1 cellular context compared by ENCODE assay signal in the genomic region with DNA sequence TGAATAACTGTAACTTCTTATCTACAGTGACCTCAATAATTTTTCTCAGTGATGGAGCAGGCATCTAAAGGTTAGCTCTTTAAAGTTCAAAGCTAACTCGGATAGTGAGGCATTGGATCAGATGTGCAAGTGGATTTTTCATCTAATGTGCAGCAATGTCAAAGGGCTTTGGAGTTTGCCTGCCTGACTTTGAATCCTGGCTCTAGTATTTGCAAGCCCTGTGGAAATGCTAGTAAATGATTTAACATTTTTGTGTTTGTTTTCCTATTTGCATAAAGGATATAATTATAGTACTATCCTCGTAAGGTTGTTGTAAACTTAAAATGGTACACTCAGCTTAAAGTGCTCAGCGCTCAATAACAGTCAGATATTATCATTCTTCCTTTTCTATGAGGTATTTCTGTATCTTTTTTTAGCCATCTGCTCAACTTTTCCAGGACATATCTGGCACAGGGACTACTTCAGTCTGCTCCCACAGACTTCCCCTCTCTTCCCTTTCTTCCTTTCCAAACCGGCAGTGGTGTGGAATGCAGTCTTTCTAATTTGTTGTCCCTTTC.
TF ChIP-seq lines count a peak whose summit lies in the region.

No MANE protein-coding gene starts in this region.

TF ChIP-seq in HepG2, 621 proteins besides CTCF, POLR2A, EP300 and RAD21 (continued from another document and continues in another):
- TF ChIP-seq, protein P1, sequence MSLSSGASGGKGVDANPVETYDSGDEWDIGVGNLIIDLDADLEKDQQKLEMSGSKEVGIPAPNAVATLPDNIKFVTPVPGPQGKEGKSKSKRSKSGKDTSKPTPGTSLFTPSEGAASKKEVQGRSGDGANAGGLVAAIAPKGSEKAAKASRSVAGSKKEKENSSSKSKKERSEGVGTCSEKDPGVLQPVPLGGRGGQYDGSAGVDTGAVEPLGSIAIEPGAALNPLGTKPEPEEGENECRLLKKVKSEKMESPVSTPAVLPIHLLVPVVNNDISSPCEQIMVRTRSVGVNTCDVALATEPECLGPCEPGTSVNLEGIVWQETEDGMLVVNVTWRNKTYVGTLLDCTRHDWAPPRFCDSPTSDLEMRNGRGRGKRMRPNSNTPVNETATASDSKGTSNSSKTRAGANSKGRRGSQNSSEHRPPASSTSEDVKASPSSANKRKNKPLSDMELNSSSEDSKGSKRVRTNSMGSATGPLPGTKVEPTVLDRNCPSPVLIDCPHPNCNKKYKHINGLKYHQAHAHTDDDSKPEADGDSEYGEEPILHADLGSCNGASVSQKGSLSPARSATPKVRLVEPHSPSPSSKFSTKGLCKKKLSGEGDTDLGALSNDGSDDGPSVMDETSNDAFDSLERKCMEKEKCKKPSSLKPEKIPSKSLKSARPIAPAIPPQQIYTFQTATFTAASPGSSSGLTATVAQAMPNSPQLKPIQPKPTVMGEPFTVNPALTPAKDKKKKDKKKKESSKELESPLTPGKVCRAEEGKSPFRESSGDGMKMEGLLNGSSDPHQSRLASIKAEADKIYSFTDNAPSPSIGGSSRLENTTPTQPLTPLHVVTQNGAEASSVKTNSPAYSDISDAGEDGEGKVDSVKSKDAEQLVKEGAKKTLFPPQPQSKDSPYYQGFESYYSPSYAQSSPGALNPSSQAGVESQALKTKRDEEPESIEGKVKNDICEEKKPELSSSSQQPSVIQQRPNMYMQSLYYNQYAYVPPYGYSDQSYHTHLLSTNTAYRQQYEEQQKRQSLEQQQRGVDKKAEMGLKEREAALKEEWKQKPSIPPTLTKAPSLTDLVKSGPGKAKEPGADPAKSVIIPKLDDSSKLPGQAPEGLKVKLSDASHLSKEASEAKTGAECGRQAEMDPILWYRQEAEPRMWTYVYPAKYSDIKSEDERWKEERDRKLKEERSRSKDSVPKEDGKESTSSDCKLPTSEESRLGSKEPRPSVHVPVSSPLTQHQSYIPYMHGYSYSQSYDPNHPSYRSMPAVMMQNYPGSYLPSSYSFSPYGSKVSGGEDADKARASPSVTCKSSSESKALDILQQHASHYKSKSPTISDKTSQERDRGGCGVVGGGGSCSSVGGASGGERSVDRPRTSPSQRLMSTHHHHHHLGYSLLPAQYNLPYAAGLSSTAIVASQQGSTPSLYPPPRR (CRISPR knock-in tag; IDR thresholded peaks at IDR 0.05; ENCODE audit: borderline replicate concordance): peak; percentile 70; the same call in 1 of the 2 replicates
- TF ChIP-seq KDM3A (CRISPR knock-in tag; IDR thresholded peaks at IDR 0.05; ENCODE audit: low read depth): no peak
- no peak for TF ChIP-seq IRX3 (CRISPR knock-in tag; IDR thresholded peaks at IDR 0.05; ENCODE audit: borderline replicate concordance, low read depth)
- TF ChIP-seq CREM (IDR thresholded peaks at IDR 0.05): peak; percentile 72
- TF ChIP-seq CREM (CRISPR knock-in tag; IDR thresholded peaks at IDR 0.05): no peak
- TF ChIP-seq, protein P2, sequence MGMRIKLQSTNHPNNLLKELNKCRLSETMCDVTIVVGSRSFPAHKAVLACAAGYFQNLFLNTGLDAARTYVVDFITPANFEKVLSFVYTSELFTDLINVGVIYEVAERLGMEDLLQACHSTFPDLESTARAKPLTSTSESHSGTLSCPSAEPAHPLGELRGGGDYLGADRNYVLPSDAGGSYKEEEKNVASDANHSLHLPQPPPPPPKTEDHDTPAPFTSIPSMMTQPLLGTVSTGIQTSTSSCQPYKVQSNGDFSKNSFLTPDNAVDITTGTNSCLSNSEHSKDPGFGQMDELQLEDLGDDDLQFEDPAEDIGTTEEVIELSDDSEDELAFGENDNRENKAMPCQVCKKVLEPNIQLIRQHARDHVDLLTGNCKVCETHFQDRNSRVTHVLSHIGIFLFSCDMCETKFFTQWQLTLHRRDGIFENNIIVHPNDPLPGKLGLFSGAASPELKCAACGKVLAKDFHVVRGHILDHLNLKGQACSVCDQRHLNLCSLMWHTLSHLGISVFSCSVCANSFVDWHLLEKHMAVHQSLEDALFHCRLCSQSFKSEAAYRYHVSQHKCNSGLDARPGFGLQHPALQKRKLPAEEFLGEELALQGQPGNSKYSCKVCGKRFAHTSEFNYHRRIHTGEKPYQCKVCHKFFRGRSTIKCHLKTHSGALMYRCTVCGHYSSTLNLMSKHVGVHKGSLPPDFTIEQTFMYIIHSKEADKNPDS (CRISPR knock-in tag; IDR thresholded peaks at IDR 0.05): no peak; the same call in 1 of the 2 replicates
- no peak; the same call in 1 of the 2 replicates for TF ChIP-seq ETV5 (CRISPR knock-in tag; IDR thresholded peaks at IDR 0.05; ENCODE audit: borderline replicate concordance)
- TF ChIP-seq RBM22 (optimal IDR thresholded peaks at IDR 0.05; ENCODE audit: low read length): no peak
- TF ChIP-seq, protein P3, sequence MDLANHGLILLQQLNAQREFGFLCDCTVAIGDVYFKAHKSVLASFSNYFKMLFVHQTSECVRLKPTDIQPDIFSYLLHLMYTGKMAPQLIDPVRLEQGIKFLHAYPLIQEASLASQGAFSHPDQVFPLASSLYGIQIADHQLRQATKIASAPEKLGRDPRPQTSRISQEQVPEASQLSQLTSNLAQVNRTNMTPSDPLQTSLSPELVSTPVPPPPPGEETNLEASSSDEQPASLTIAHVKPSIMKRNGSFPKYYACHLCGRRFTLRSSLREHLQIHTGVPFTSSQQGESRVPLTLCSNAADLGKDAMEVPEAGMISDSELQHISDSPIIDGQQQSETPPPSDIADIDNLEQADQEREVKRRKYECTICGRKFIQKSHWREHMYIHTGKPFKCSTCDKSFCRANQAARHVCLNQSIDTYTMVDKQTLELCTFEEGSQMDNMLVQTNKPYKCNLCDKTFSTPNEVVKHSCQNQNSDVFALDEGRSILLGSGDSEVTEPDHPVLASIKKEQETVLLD (CRISPR knock-in tag; IDR thresholded peaks at IDR 0.05; ENCODE audit: low read depth): no peak
- TF ChIP-seq SALL2 (CRISPR knock-in tag; IDR thresholded peaks at IDR 0.05): no peak
- TF ChIP-seq, protein P4, sequence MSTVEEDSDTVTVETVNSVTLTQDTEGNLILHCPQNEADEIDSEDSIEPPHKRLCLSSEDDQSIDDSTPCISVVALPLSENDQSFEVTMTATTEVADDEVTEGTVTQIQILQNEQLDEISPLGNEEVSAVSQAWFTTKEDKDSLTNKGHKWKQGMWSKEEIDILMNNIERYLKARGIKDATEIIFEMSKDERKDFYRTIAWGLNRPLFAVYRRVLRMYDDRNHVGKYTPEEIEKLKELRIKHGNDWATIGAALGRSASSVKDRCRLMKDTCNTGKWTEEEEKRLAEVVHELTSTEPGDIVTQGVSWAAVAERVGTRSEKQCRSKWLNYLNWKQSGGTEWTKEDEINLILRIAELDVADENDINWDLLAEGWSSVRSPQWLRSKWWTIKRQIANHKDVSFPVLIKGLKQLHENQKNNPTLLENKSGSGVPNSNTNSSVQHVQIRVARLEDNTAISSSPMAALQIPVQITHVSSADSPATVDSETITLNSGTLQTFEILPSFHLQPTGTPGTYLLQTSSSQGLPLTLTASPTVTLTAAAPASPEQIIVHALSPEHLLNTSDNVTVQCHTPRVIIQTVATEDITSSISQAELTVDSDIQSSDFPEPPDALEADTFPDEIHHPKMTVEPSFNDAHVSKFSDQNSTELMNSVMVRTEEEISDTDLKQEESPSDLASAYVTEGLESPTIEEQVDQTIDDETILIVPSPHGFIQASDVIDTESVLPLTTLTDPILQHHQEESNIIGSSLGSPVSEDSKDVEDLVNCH (CRISPR knock-in tag; IDR thresholded peaks at IDR 0.05): no peak
- no peak for TF ChIP-seq FOXK1 (CRISPR knock-in tag; IDR thresholded peaks at IDR 0.05; ENCODE audit: borderline replicate concordance, low read depth)
- TF ChIP-seq ELF3 (CRISPR knock-in tag; IDR thresholded peaks at IDR 0.05): peak; percentile 12; the same call in 1 of the 2 replicates
- TF ChIP-seq, protein P5, sequence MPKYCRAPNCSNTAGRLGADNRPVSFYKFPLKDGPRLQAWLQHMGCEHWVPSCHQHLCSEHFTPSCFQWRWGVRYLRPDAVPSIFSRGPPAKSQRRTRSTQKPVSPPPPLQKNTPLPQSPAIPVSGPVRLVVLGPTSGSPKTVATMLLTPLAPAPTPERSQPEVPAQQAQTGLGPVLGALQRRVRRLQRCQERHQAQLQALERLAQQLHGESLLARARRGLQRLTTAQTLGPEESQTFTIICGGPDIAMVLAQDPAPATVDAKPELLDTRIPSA (CRISPR knock-in tag; IDR thresholded peaks at IDR 0.05; ENCODE audit: borderline replicate concordance): no peak
- TF ChIP-seq SMARCE1 (IDR thresholded peaks at IDR 0.05; ENCODE audit: borderline replicate concordance): no peak
- no peak for TF ChIP-seq ZNF343 (CRISPR knock-in tag; IDR thresholded peaks at IDR 0.05)
- no peak for TF ChIP-seq ZNF382 (CRISPR knock-in tag; IDR thresholded peaks at IDR 0.05; ENCODE audit: borderline replicate concordance)
- TF ChIP-seq, protein P6, sequence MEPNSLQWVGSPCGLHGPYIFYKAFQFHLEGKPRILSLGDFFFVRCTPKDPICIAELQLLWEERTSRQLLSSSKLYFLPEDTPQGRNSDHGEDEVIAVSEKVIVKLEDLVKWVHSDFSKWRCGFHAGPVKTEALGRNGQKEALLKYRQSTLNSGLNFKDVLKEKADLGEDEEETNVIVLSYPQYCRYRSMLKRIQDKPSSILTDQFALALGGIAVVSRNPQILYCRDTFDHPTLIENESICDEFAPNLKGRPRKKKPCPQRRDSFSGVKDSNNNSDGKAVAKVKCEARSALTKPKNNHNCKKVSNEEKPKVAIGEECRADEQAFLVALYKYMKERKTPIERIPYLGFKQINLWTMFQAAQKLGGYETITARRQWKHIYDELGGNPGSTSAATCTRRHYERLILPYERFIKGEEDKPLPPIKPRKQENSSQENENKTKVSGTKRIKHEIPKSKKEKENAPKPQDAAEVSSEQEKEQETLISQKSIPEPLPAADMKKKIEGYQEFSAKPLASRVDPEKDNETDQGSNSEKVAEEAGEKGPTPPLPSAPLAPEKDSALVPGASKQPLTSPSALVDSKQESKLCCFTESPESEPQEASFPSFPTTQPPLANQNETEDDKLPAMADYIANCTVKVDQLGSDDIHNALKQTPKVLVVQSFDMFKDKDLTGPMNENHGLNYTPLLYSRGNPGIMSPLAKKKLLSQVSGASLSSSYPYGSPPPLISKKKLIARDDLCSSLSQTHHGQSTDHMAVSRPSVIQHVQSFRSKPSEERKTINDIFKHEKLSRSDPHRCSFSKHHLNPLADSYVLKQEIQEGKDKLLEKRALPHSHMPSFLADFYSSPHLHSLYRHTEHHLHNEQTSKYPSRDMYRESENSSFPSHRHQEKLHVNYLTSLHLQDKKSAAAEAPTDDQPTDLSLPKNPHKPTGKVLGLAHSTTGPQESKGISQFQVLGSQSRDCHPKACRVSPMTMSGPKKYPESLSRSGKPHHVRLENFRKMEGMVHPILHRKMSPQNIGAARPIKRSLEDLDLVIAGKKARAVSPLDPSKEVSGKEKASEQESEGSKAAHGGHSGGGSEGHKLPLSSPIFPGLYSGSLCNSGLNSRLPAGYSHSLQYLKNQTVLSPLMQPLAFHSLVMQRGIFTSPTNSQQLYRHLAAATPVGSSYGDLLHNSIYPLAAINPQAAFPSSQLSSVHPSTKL (CRISPR knock-in tag; IDR thresholded peaks at IDR 0.05): peak; percentile 64
- TF ChIP-seq ZNF296 (CRISPR knock-in tag; conservative IDR thresholded peaks at IDR 0.05): no peak
- TF ChIP-seq, protein P7, sequence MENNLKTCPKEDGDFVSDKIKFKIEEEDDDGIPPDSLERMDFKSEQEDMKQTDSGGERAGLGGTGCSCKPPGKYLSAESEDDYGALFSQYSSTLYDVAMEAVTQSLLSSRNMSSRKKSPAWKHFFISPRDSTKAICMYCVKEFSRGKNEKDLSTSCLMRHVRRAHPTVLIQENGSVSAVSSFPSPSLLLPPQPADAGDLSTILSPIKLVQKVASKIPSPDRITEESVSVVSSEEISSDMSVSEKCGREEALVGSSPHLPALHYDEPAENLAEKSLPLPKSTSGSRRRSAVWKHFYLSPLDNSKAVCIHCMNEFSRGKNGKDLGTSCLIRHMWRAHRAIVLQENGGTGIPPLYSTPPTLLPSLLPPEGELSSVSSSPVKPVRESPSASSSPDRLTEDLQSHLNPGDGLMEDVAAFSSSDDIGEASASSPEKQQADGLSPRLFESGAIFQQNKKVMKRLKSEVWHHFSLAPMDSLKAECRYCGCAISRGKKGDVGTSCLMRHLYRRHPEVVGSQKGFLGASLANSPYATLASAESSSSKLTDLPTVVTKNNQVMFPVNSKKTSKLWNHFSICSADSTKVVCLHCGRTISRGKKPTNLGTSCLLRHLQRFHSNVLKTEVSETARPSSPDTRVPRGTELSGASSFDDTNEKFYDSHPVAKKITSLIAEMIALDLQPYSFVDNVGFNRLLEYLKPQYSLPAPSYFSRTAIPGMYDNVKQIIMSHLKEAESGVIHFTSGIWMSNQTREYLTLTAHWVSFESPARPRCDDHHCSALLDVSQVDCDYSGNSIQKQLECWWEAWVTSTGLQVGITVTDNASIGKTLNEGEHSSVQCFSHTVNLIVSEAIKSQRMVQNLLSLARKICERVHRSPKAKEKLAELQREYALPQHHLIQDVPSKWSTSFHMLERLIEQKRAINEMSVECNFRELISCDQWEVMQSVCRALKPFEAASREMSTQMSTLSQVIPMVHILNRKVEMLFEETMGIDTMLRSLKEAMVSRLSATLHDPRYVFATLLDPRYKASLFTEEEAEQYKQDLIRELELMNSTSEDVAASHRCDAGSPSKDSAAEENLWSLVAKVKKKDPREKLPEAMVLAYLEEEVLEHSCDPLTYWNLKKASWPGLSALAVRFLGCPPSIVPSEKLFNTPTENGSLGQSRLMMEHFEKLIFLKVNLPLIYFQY (CRISPR knock-in tag; IDR thresholded peaks at IDR 0.05; ENCODE audit: borderline replicate concordance): no peak
- TF ChIP-seq TRIM24 (CRISPR knock-in tag; IDR thresholded peaks at IDR 0.05): no peak
- TF ChIP-seq, protein P8, sequence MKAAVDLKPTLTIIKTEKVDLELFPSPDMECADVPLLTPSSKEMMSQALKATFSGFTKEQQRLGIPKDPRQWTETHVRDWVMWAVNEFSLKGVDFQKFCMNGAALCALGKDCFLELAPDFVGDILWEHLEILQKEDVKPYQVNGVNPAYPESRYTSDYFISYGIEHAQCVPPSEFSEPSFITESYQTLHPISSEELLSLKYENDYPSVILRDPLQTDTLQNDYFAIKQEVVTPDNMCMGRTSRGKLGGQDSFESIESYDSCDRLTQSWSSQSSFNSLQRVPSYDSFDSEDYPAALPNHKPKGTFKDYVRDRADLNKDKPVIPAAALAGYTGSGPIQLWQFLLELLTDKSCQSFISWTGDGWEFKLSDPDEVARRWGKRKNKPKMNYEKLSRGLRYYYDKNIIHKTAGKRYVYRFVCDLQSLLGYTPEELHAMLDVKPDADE (CRISPR knock-in tag; IDR thresholded peaks at IDR 0.05): no peak
- no peak for TF ChIP-seq MZF1 (CRISPR knock-in tag; IDR thresholded peaks at IDR 0.05; ENCODE audit: borderline replicate concordance)
- no peak; the same call in 1 of the 2 replicates for TF ChIP-seq KDM5A (IDR thresholded peaks at IDR 0.05; ENCODE audit: borderline replicate concordance, low read length)
- no peak for TF ChIP-seq ZNF75D (CRISPR knock-in tag; IDR thresholded peaks at IDR 0.05; ENCODE audit: borderline replicate concordance)
- no peak for TF ChIP-seq CREB1 (IDR thresholded peaks at IDR 0.05)
- peak; percentile 32; the same call in 1 of the 2 replicates for TF ChIP-seq CREB1 (CRISPR knock-in tag; IDR thresholded peaks at IDR 0.05)
